Comparison of ENCODE assay signal across 8 cellular contexts in the genomic region with DNA sequence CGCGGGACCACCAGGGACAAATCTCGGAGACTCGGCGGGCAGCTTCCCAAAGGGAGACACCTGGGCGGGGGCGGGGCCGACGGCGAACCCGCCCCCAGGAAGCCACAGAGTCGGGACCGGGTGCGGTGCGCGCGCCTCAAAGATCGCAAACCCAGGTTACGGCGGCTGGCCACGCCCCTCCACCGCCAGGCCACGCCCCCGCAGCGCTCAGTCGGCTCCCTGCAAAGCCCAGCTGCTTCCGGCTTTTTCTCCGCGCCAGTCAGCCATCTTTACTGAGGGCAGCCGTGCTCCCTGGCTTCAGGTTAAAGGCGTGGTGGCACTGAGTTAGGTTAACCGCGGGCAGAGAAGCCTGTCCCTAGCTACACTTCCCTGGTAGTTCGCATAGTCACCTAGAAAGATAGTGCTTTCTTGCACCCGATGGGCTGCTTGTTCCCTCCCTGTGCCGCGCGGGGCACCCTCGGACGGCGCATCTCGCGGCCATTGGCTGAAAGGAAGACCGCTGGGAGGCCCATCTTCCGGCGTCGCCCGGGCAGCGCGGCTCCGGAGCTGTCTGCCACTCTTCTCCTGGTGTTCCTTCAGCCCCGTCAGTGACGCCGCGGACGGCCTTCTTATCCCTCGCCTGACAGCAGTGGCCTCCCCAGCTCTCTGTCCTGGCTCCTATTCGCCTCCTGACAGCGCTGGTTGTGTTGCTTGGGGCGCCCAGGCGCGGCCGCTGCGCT.
A peak's percentile ranks its signal among the peaks of the same experiment; 100 is the strongest.
DNase-seq lines count a peak whose midpoint lies in the region; ATAC-seq lines count a peak whose summit lies in the region.

A gene with protein sequence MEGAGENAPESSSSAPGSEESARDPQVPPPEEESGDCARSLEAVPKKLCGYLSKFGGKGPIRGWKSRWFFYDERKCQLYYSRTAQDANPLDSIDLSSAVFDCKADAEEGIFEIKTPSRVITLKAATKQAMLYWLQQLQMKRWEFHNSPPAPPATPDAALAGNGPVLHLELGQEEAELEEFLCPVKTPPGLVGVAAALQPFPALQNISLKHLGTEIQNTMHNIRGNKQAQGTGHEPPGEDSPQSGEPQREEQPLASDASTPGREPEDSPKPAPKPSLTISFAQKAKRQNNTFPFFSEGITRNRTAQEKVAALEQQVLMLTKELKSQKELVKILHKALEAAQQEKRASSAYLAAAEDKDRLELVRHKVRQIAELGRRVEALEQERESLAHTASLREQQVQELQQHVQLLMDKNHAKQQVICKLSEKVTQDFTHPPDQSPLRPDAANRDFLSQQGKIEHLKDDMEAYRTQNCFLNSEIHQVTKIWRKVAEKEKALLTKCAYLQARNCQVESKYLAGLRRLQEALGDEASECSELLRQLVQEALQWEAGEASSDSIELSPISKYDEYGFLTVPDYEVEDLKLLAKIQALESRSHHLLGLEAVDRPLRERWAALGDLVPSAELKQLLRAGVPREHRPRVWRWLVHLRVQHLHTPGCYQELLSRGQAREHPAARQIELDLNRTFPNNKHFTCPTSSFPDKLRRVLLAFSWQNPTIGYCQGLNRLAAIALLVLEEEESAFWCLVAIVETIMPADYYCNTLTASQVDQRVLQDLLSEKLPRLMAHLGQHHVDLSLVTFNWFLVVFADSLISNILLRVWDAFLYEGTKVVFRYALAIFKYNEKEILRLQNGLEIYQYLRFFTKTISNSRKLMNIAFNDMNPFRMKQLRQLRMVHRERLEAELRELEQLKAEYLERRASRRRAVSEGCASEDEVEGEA (minus strand): TSS at position 72 of the 719 bp plus-strand sequence. CDS start 108 bp downstream, outside the sequence.

- DNase-seq in Ammon's horn (ENCODE audit: low spot score) (peak; percentile 94), NCI-H345 treated with DMSO at 0.1 percent for 48 hours (lab: John Stamatoyannopoulos, UW; ENCODE audit: unreplicated experiment) (peak; percentile 92), cerebellar cortex (ENCODE audit: low spot score) (peak; percentile 90), islet precursor cell (peak; percentile 97)
- peak; percentile 98 for DNase-seq in stimulated activated CD4-positive, alpha-beta T cell treated with anti-CD3 and anti-CD28 coated beads, Interleukin-12 subunit alpha, Interleukin-12 subunit beta, amount 100 ng/mL, for 4 hours

- ATAC-seq in GM19043 (IDR thresholded peaks at IDR 0.05; ENCODE audit: low read depth, unreplicated experiment) (peak; percentile 81), HG03354 (IDR thresholded peaks at IDR 0.05; ENCODE audit: poor library complexity, severe bottlenecking, unreplicated experiment) (peak; percentile 90)
- ATAC-seq in activated CD4-positive, CD25-positive, alpha-beta regulatory T cell treated with anti-CD3 and anti-CD28 coated beads, Interleukin-2, amount 50 U/mL, for 24 hours, result peak; percentile 81 to 87

Comparison
In these comparisons a context has a peak if more than half of its experiments do, and no peak if none do; other contexts are left out.
1. Peak in every context shown above with its lines: DNase-seq and ATAC-seq.